22 cellular contexts compared by ENCODE assay signal in the genomic region with DNA sequence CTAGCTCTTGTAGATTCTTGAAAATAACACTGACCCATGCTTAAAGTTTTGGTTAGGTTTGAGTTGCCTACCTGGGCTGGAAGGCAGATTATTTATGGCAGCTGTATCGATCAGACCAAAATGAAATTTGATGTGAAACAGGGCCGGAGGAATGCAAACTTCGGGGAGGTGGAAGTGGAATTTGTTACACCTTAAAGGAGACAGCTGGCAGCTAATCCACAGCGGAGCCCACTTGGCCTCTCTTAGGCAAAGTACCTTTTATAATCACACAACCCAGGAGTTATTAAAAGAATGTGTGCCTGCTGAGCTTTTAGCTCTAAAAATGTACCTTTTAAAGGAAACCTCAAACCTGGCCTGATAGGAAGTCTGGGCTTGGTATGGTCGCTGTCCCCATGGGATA.
DNase-seq lines count a peak whose midpoint lies in the region; ATAC-seq, FAIRE-seq and TF ChIP-seq lines count a peak whose summit lies in the region.
"Had no signal": no experiment of that assay in that cellular context is flagged by ENCODE, and none has a peak within 500 bp of the region (broad histone marks: within the 10 kb centered on the region; RNA-seq: fewer than 3 reads in every experiment).

No MANE protein-coding gene starts in this region.

- ATAC-seq in pancreas: peak in 2 of 4 donors; percentile 73

- H3K36me3 ChIP-seq in BLaER1 treated with 17β-estradiol and CSF1 and Interleukin-3, amounts not matched to agents 10 nM and 100 nM: no peaks in the 10 kb centered on the region
- H3K36me3 ChIP-seq in pancreas: no peaks in the 10 kb centered on the region
- H3K36me3 ChIP-seq: HAP-1 had no signal

- no peaks in the 10 kb centered on the region for H3K36me3 Mint-ChIP-seq in chondrocyte (ENCODE audit: low read depth)
- H3K36me3 Mint-ChIP-seq: CD4-positive, CD25-positive, alpha-beta regulatory T cell had no signal

- no peaks in the 10 kb centered on the region for H3K9me3 ChIP-seq in BLaER1 treated with 17β-estradiol and CSF1 and Interleukin-3, amounts not matched to agents 10 nM and 100 nM (replicated peaks in 1 of 11)
- no peaks in the 10 kb centered on the region for H3K9me3 ChIP-seq in pancreas

- intact Hi-C loops in pancreas (cut with DNase I): no loop called here

- peak overlapping the region in 9 of 11 experiments; percentile 34 to 88 (median 77); a peak in 18 of 22 replicates for H3K4me2 ChIP-seq in BLaER1 treated with 17β-estradiol and CSF1 and Interleukin-3, amounts not matched to agents 10 nM and 100 nM

- H4K20me1 ChIP-seq in BLaER1 treated with 17β-estradiol and CSF1 and Interleukin-3, amounts not matched to agents 10 nM and 100 nM: no peaks in the 10 kb centered on the region

- H3K27ac Mint-ChIP-seq in chondrocyte (ENCODE audit: unreplicated experiment): peak overlapping the region; percentile 8
- H3K27ac Mint-ChIP-seq: B cell; CD4-positive, CD25-positive, alpha-beta regulatory T cell had no signal

- 63 to 75% methylated on average over 5 of the region's 5 CpGs for WGBS in pancreas, 2 donors

- TF ChIP-seq CTCF in chondrocyte (IDR thresholded peaks at IDR 0.05) (no peak), pancreas (IDR thresholded peaks at IDR 0.05) (no peak), coronary artery (IDR thresholded peaks at IDR 0.05) (no peak)

- peaks cover 74% of the 10 kb centered on the region for H3K4me1 Mint-ChIP-seq in chondrocyte (ENCODE audit: low read depth)
- H3K4me1 Mint-ChIP-seq: B cell; CD4-positive, CD25-positive, alpha-beta regulatory T cell had no signal

- H3K27me3 Mint-ChIP-seq in chondrocyte (ENCODE audit: low read depth): no peaks in the 10 kb centered on the region

- no peaks in the 10 kb centered on the region for H3K9me3 Mint-ChIP-seq in chondrocyte (ENCODE audit: low read depth)

- H3K27me3 ChIP-seq in BLaER1 treated with 17β-estradiol and CSF1 and Interleukin-3, amounts not matched to agents 10 nM and 100 nM: no peaks in the 10 kb centered on the region
- H3K27me3 ChIP-seq in pancreas: no peaks in the 10 kb centered on the region

- H3K9ac ChIP-seq in BLaER1 treated with 17β-estradiol and CSF1 and Interleukin-3, amounts not matched to agents 10 nM and 100 nM: peak overlapping the region in 3 of 11 experiments; percentile 5 to 16 (median 8); a peak in 4 of 22 replicates

- no peak overlapping the region; a peak in 2 of 22 replicates for H3K27ac ChIP-seq in BLaER1 treated with 17β-estradiol and CSF1 and Interleukin-3, amounts not matched to agents 10 nM and 100 nM
- peak overlapping the region; percentile 23 to 69 (median 62) for H3K27ac ChIP-seq in pancreas
- no peak overlapping the region for H3K27ac ChIP-seq in coronary artery
- H3K27ac ChIP-seq: SK-N-MC had no signal

- H3K4me3 ChIP-seq in BLaER1 treated with 17β-estradiol and CSF1 and Interleukin-3, amounts not matched to agents 10 nM and 100 nM: peak overlapping the region in 1 of 10 experiments; percentile 15; a peak in 2 of 20 replicates
- H3K4me3 ChIP-seq in pancreas (no peak overlapping the region), coronary artery (no peak overlapping the region)
- H3K4me3 ChIP-seq: HAP-1, SK-N-MC had no signal

- FAIRE-seq in pancreas (lab: Jason Lieb, UNC): no peak
- FAIRE-seq: A204.1, GM19239 had no signal

- DNase-seq in NCI-H524 treated with DMSO at 0.1 percent for 48 hours (lab: John Stamatoyannopoulos, UW): peak; percentile 10
- DNase-seq in chondrocyte (ENCODE audit: low spot score): no peak
- peak in 2 of 6 donors; percentile 24 to 43 for DNase-seq in pancreas
- DNase-seq in coronary artery (ENCODE audit: low spot score): no peak
- no peak for DNase-seq in AG08395 (ENCODE audit: low spot score)
- no peak for DNase-seq in SHP77 (lab: John Stamatoyannopoulos, UW)
- DNase-seq in LoVo (ENCODE audit: low spot score): no peak
- DNase-seq: CD4-positive, CD25-positive, alpha-beta regulatory T cell; EL; KG1; NCI-H1092 treated with DMSO at 0.1 percent for 48 hours; NCI-H1436 treated with DMSO at 0.1 percent for 48 hours; NCI-H1930; NCI-H510A; NCI-H774; Right ventricle myocardium superior had no signal

- peaks cover 0 to 51% (median 37%) of the 10 kb centered on the region in 10 experiments; a peak in 16 of 20 replicates for H3K4me1 ChIP-seq in BLaER1 treated with 17β-estradiol and CSF1 and Interleukin-3, amounts not matched to agents 10 nM and 100 nM
- no peaks in the 10 kb centered on the region for H3K4me1 ChIP-seq in pancreas

- no peak overlapping the region for H3K4me3 Mint-ChIP-seq in chondrocyte (ENCODE audit: unreplicated experiment)
- H3K4me3 Mint-ChIP-seq: B cell; CD4-positive, CD25-positive, alpha-beta regulatory T cell had no signal

Comparison
In these comparisons a context has a peak if more than half of its experiments do, and no peak if none do; other contexts are left out.
1. H3K27ac ChIP-seq: peak in pancreas (4 of 4); none in BLaER1 treated with 17β-estradiol and CSF1 and Interleukin-3, amounts not matched to agents 10 nM and 100 nM (0 of 11) and coronary artery (0 of 2).